10 cellular contexts compared by ENCODE assay signal in the genomic region with DNA sequence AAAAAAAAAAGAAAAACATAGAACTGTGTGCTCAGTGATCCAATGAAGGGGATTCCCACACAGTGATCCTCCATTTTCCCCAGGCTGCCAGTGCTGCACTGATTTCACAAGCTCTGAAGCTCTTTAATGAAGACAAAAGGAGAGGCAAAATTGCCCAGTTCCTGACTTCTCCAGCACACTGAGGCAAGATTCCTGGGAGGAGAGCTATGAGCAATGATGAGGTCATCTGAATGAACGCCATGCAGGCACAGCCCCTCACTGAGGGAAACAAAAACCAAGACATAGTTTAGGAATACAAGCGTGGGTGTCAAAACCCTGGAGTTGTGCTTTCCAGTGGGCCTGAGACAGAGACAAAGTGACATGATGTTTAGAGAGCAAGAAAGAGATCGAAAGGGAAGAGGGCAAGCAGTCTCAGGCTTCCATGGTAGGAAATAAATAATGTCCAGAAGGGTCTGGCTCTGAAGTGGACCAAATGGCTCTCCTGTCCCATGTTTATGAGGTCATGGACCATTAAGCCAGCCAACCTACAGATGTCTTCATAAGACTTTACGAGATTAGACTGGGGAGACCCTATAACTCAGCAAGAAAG. TPM values are rescaled to one million over a fixed set of nuclear protein-coding genes. Genes with fewer than 3 reads are reported as not detected.
DNase-seq lines count a peak whose midpoint lies in the region; ATAC-seq, FAIRE-seq and TF ChIP-seq lines count a peak whose summit lies in the region.
"Had no signal": no experiment of that assay in that cellular context is flagged by ENCODE, and none has a peak within 500 bp of the region (broad histone marks: within the 10 kb centered on the region; RNA-seq: fewer than 3 reads in every experiment).

No MANE protein-coding gene starts in this region.

- H3K27ac Mint-ChIP-seq in endothelial cell (ENCODE audit: unreplicated experiment) (peak overlapping the region; percentile 85), naive B cell (peak overlapping the region in 5 of 6 donors; percentile 5 to 90 (median 87))

- H3K36me3 Mint-ChIP-seq in endothelial cell (ENCODE audit: low read depth, unreplicated experiment): peaks cover 3% of the 10 kb centered on the region
- no peaks in the 10 kb centered on the region for H3K36me3 Mint-ChIP-seq in naive B cell

- DNase-seq in ACHN: peak; percentile 94
- DNase-seq in NCI-H226: peak; percentile 98
- DNase-seq in endothelial cell (ENCODE audit: low spot score): no peak
- no peak for DNase-seq in naive B cell
- no peak for DNase-seq in GM19239 (ENCODE audit: insufficient read length, low spot score)
- no peak for DNase-seq in epidermal melanocyte (ENCODE audit: insufficient read length, low spot score)
- DNase-seq: SHP77 had no signal

- in situ Hi-C loops in ACHN (cut with HindIII; ENCODE audit: low pct_ligation_motif_present, low pct_unique_long_range_greater_than_20kb, low sequenced_read_pairs): no loop called here

- H3K4me1 Mint-ChIP-seq in endothelial cell (ENCODE audit: unreplicated experiment) (peaks cover 36% of the 10 kb centered on the region), naive B cell (peaks cover 22 to 33% (median 33%) of the 10 kb centered on the region in 3 donors)

- ATAC-seq in naive B cell (ENCODE audit: low read depth in 2 of 2) (peak; percentile 74 to 85), GM18909 (IDR thresholded peaks at IDR 0.05; ENCODE audit: poor library complexity, unreplicated experiment) (no peak), HG02970 (IDR thresholded peaks at IDR 0.05; ENCODE audit: low FRiP score, unreplicated experiment) (no peak)

- H3K27me3 Mint-ChIP-seq in endothelial cell (ENCODE audit: unreplicated experiment): peaks cover 2% of the 10 kb centered on the region
- no peaks in the 10 kb centered on the region for H3K27me3 Mint-ChIP-seq in naive B cell

- no peak overlapping the region for H3K4me3 Mint-ChIP-seq in endothelial cell (ENCODE audit: unreplicated experiment)
- H3K4me3 Mint-ChIP-seq in naive B cell: peak overlapping the region in 1 of 8 donors; percentile 7

- no peaks in the 10 kb centered on the region for H3K9me3 Mint-ChIP-seq in endothelial cell (ENCODE audit: unreplicated experiment)
- H3K9me3 Mint-ChIP-seq in naive B cell: no peaks in the 10 kb centered on the region

- no peak for FAIRE-seq in GM19239 (lab: Jason Lieb, UNC)
- FAIRE-seq: colon had no signal

- TF ChIP-seq CTCF in endothelial cell (IDR thresholded peaks at IDR 0.05; ENCODE audit: unreplicated experiment): no peak

RNA-seq across cellular contexts. Expression of a gene that starts 40.9 kb away (rescaled TPM):
- 24.2 TPM for total RNA-seq in endothelial cell (ENCODE audit: unreplicated experiment)
- polyA plus RNA-seq in naive B cell (ENCODE audit: low read depth in 6 of 6): 10 to 100 TPM; 27.3 to 44.4 (median 35.4) TPM

RNA-seq across cellular contexts. Expression of a gene that starts 50.2 kb away (rescaled TPM):
- total RNA-seq in endothelial cell (ENCODE audit: unreplicated experiment): 173 TPM
- 10 to 100 TPM; 12.3 to 31.8 (median 24.1) TPM for polyA plus RNA-seq in naive B cell (ENCODE audit: low read depth in 6 of 6)

RNA-seq across cellular contexts. Expression of a gene that starts 50.8 kb away (rescaled TPM):
- total RNA-seq in endothelial cell (ENCODE audit: unreplicated experiment): 1,804 TPM
- polyA plus RNA-seq in naive B cell (ENCODE audit: low read depth in 6 of 6): 100 to 1,000 TPM; 658 to 830 (median 791) TPM

Comparison
In these comparisons a context has a peak if more than half of its experiments do, and no peak if none do; other contexts are left out.
1. DNase-seq: peak in ACHN (single experiment) and NCI-H226 (single experiment); none in endothelial cell (single experiment), naive B cell (single experiment), GM19239 (single experiment) and epidermal melanocyte (single experiment).
2. ATAC-seq: peak in naive B cell (2 of 2); none in GM18909 (single experiment) and HG02970 (single experiment).